Comparison of ENCODE assay signal across 1 cellular context in genomic region chr6:3908961-3909360, GRCh38.
TF ChIP-seq lines count a peak whose summit lies in the region.

No MANE protein-coding gene starts in this region.

TF ChIP-seq in HepG2, 621 proteins besides CTCF, POLR2A, EP300 and RAD21 (continued from another document):
- TF ChIP-seq ZNF687 (CRISPR knock-in tag; IDR thresholded peaks at IDR 0.05) (peak; percentile 44; the same call in 1 of the 2 replicates), KDM2A (CRISPR knock-in tag; IDR thresholded peaks at IDR 0.05; ENCODE audit: borderline replicate concordance, low read depth) (no peak), NCOR1 (IDR thresholded peaks at IDR 0.05; ENCODE audit: borderline replicate concordance, low read length) (no peak)
TF ChIP-seq in HepG2: peak in this region for 5.
